ENCODE assay signal across 8 cellular contexts in genomic region chr3:122564155-122564912, GRCh38. TPM values are rescaled to one million over a fixed set of nuclear protein-coding genes. Genes with fewer than 3 reads are reported as not detected.
A peak's percentile ranks its signal among the peaks of the same experiment; 100 is the strongest.
DNase-seq lines count a peak whose midpoint lies in the region; ATAC-seq, FAIRE-seq and TF ChIP-seq lines count a peak whose summit lies in the region.

Gene DTX3L (plus strand): TSS chr3:122564338. CDS start chr3:122564427, 89 bp downstream.
Gene PARP9 (minus strand): TSS chr3:122564300. CDS start chr3:122559620, 4,680 bp downstream.

- TF ChIP-seq POLR2A in H1 (IDR thresholded peaks at IDR 0.05; ENCODE audit: control extremely low read depth in 1 of 2, low read depth in 2 of 2, low read length in 2 of 2) = peak; percentile 24 to 66

- peak within 1 kb of the TSS; percentile 77 to 97 (median 92) for H3K4me2 ChIP-seq in BLaER1 treated with 17β-estradiol and CSF1 and Interleukin-3, amounts not matched to agents 10 nM and 100 nM
- H3K4me2 ChIP-seq in H1 (ENCODE audit: insufficient read depth in 1 of 2, low read depth in 2 of 2, low read length in 2 of 2) = peak within 1 kb of the TSS; percentile 65 to 72
- peak within 1 kb of the TSS; percentile 78 for H3K4me2 ChIP-seq in mesenchymal stem cell (ENCODE audit: low read length, poor library complexity, severe bottlenecking)

- no peak for TF ChIP-seq EP300 in H1 (IDR thresholded peaks at IDR 0.05; ENCODE audit: borderline replicate concordance in 1 of 2, low read depth in 2 of 2, low read length in 2 of 2)

- peak within 1 kb of the TSS; percentile 95 for H4K8ac ChIP-seq in H1 (ENCODE audit: extremely low read depth, insufficient read depth, low read length)
- H4K8ac ChIP-seq in mesenchymal stem cell (ENCODE audit: low read length) = peak within 1 kb of the TSS; percentile 89

- H3K79me2 ChIP-seq in H1 (ENCODE audit: control insufficient read depth in 1 of 2, insufficient read depth in 2 of 2, low read length in 2 of 2) = no peaks in the 10 kb centered on the region

- WGBS in H1 (ENCODE audit: extremely low coverage in 1 of 2, insufficient coverage in 1 of 2, insufficient read length in 1 of 2, insufficient replicate concordance in 2 of 2, low coverage in 1 of 2, low lambda C conversion rate in 2 of 2, missing lambda C conversion rate in 1 of 2), 2 experiments = 6% methylated on average over 33 of the region's 56 CpGs; no CpG with 5 or more reads in 1 of the 2 experiments
- under 1% methylated on average over 51 of the region's 56 CpGs for WGBS in mesenchymal stem cell

- H4K91ac ChIP-seq in H1 (replicated peaks; ENCODE audit: insufficient read length, low read length) = peak within 1 kb of the TSS; percentile 51
- peak within 1 kb of the TSS; percentile 65 for H4K91ac ChIP-seq in mesenchymal stem cell (ENCODE audit: low read length)

- H3K4me1 ChIP-seq in BLaER1 treated with 17β-estradiol and CSF1 and Interleukin-3, amounts not matched to agents 10 nM and 100 nM = peaks cover 49 to 77% (median 62%) of the 10 kb centered on the region in 10 experiments
- H3K4me1 ChIP-seq in H1 (replicated peaks in 1 of 4; ENCODE audit: control insufficient read depth in 3 of 4, insufficient read depth in 4 of 4, low read length in 3 of 4) (peaks cover 4 to 5% (median 5%) of the 10 kb centered on the region in 4 experiments; a peak in 6 of 7 replicates), mesenchymal stem cell (ENCODE audit: control insufficient read depth, insufficient read depth, low read depth, low read length) (peaks cover 6% of the 10 kb centered on the region)

- no peaks in the 10 kb centered on the region for H3K27me3 ChIP-seq in BLaER1 treated with 17β-estradiol and CSF1 and Interleukin-3, amounts not matched to agents 10 nM and 100 nM
- peaks cover 0 to 2% (median 0%) of the 10 kb centered on the region in 4 experiments; a peak in 2 of 7 replicates for H3K27me3 ChIP-seq in H1 (replicated peaks in 1 of 4; ENCODE audit: control insufficient read depth in 3 of 4, extremely low read depth in 1 of 4, insufficient read depth in 3 of 4, low read length in 3 of 4)
- no peaks in the 10 kb centered on the region for H3K27me3 ChIP-seq in mesenchymal stem cell (ENCODE audit: control insufficient read depth in 1 of 2, insufficient read depth in 1 of 2, low read length in 2 of 2)

- POLR2A ChIA-PET in H1 (lab: Charles Lee; ENCODE audit: partially characterized antibody) = interaction anchor here (0.7 to 1.3 kb wide), 6 partner anchors 9 to 171 kb away, joined by 3 to 4 read pairs (median 3); no protein-coding TSS in a partner anchor

- no peak for TF ChIP-seq CTCF in H1 (IDR thresholded peaks at IDR 0.05; ENCODE audit: control extremely low read depth in 1 of 3, insufficient read depth in 1 of 3, low read depth in 1 of 3, low read length in 3 of 3)

- H3K14ac ChIP-seq in H1 (ENCODE audit: insufficient read length) (no peak within 1 kb of the TSS), mesenchymal stem cell (ENCODE audit: low read length in 2 of 2) (no peak within 1 kb of the TSS)

- H3K18ac ChIP-seq in H1 (ENCODE audit: extremely low read depth, low read length) (peak within 1 kb of the TSS; percentile 86), mesenchymal stem cell (ENCODE audit: low read depth in 1 of 2, low read length in 2 of 2) (peak within 1 kb of the TSS; percentile 92 to 97)

- 0 out of 2 replicates have a peak within 1 kb of the TSS, but pooled peaks have one; percentile 10 for H2BK20ac ChIP-seq in H1 (ENCODE audit: low read length)

- peak within 1 kb of the TSS; percentile 41 for H4K5ac ChIP-seq in H1 (ENCODE audit: insufficient read length, low read depth, low read length)

- H2BK15ac ChIP-seq in H1 (ENCODE audit: low read length) (no peak within 1 kb of the TSS), mesenchymal stem cell (ENCODE audit: low read depth, poor library complexity, severe bottlenecking) (peak within 1 kb of the TSS; percentile 96)

- H3K36me3 Mint-ChIP-seq in activated CD8-positive, alpha-beta memory T cell treated with anti-CD3 and anti-CD28 coated beads, Interleukin-2, amount 10 ng/mL, durations not matched to agents 7 days and 5 days = peaks cover 78% of the 10 kb centered on the region

- peak within 1 kb of the TSS; percentile 87 to 99 (median 94) for H3K27ac ChIP-seq in BLaER1 treated with 17β-estradiol and CSF1 and Interleukin-3, amounts not matched to agents 10 nM and 100 nM
- no peak within 1 kb of the TSS for H3K27ac ChIP-seq in H1 (ENCODE audit: low read depth, low read length)
- H3K27ac ChIP-seq in mesenchymal stem cell (ENCODE audit: low read length, poor library complexity, severe bottlenecking) = peak within 1 kb of the TSS; percentile 39

- no peaks in the 10 kb centered on the region for H3K9me3 ChIP-seq in BLaER1 treated with 17β-estradiol and CSF1 and Interleukin-3, amounts not matched to agents 10 nM and 100 nM (replicated peaks in 1 of 11)
- H3K9me3 ChIP-seq in H1 (ENCODE audit: insufficient read depth in 2 of 2, low read depth in 1 of 2, low read length in 1 of 2) = no peaks in the 10 kb centered on the region
- no peaks in the 10 kb centered on the region for H3K9me3 ChIP-seq in mesenchymal stem cell (ENCODE audit: control insufficient read depth, low read length)

- ATAC-seq in GM19372 (IDR thresholded peaks at IDR 0.05; ENCODE audit: low read depth, unreplicated experiment) (peak; percentile 45), HG03521 (IDR thresholded peaks at IDR 0.05; ENCODE audit: unreplicated experiment) (peak; percentile 55)
- ATAC-seq in activated CD8-positive, alpha-beta memory T cell treated with anti-CD3 and anti-CD28 coated beads, Interleukin-2, amount 10 ng/mL, durations not matched to agents 7 days and 5 days = peak; percentile 97

- H4K20me1 ChIP-seq in BLaER1 treated with 17β-estradiol and CSF1 and Interleukin-3, amounts not matched to agents 10 nM and 100 nM = peaks cover 0 to 16% (median 0%) of the 10 kb centered on the region in 11 experiments; a peak in 1 of 22 replicates
- no peaks in the 10 kb centered on the region for H4K20me1 ChIP-seq in H1 (replicated peaks in 1 of 2; ENCODE audit: control insufficient read depth in 1 of 2, insufficient read depth in 2 of 2, low read length in 2 of 2)

- peak within 1 kb of the TSS; percentile 87 to 98 (median 94) for H3K9ac ChIP-seq in BLaER1 treated with 17β-estradiol and CSF1 and Interleukin-3, amounts not matched to agents 10 nM and 100 nM
- H3K9ac ChIP-seq in H1 (replicated peaks in 1 of 4; ENCODE audit: extremely low read depth in 1 of 4, low read depth in 3 of 4, low read length in 3 of 4) (peak within 1 kb of the TSS; percentile 54 to 67 (median 64); a peak in 6 of 7 replicates), mesenchymal stem cell (ENCODE audit: low read length) (peak within 1 kb of the TSS; percentile 96)

- H3K23ac ChIP-seq in H1 (ENCODE audit: insufficient read length) = no peak within 1 kb of the TSS
- peak within 1 kb of the TSS in 1 of 2 experiments; percentile 23 for H3K23ac ChIP-seq in mesenchymal stem cell (ENCODE audit: low read length in 2 of 2)

- no peak within 1 kb of the TSS for H2BK120ac ChIP-seq in H1 (replicated peaks; ENCODE audit: low read depth, low read length)
- H2BK120ac ChIP-seq in mesenchymal stem cell (ENCODE audit: low read depth, low read length) = peak within 1 kb of the TSS; percentile 88

- H3K4me3 Mint-ChIP-seq in activated CD8-positive, alpha-beta memory T cell treated with anti-CD3 and anti-CD28 coated beads, Interleukin-2, amount 10 ng/mL, durations not matched to agents 7 days and 5 days = peak within 1 kb of the TSS; percentile 99

- no peak within 1 kb of the TSS for H2AK5ac ChIP-seq in H1 (ENCODE audit: low read depth, low read length)
- H2AK5ac ChIP-seq in mesenchymal stem cell (ENCODE audit: low read length, severe bottlenecking) = no peak within 1 kb of the TSS

- DNase-seq in NOMO-1 (lab: John Stamatoyannopoulos, UW; ENCODE audit: unreplicated experiment in 2 of 2) = peak; percentile 79 to 82
- DNase-seq in activated CD8-positive, alpha-beta memory T cell treated with anti-CD3 and anti-CD28 coated beads, Interleukin-2, amount 10 ng/mL, durations not matched to agents 7 days and 5 days = peak; percentile 94
- peak; percentile 38 to 79 for DNase-seq in H1 (ENCODE audit: low read depth in 1 of 2, low spot score in 2 of 2)
- DNase-seq in mesenchymal stem cell = peak; percentile 88
- DNase-seq in stimulated activated CD8-positive, alpha-beta memory T cell treated with anti-CD3 and anti-CD28 coated beads, Interleukin-12 subunit alpha, Interleukin-12 subunit beta, amount 100 ng/mL, for 4 hours (ENCODE audit: low read depth) = peak; percentile 78

- H3K79me1 ChIP-seq in H1 (ENCODE audit: low read depth, low read length) = no peaks in the 10 kb centered on the region
- H3K79me1 ChIP-seq in mesenchymal stem cell (replicated peaks; ENCODE audit: low read length, poor library complexity, severe bottlenecking) = peaks cover 17% of the 10 kb centered on the region

- H3K23me2 ChIP-seq in H1 (ENCODE audit: low read depth, low read length) = peaks cover 5% of the 10 kb centered on the region; the same call in 1 of the 2 replicates

- H3K27ac Mint-ChIP-seq in activated CD8-positive, alpha-beta memory T cell treated with anti-CD3 and anti-CD28 coated beads, Interleukin-2, amount 10 ng/mL, durations not matched to agents 7 days and 5 days = peak within 1 kb of the TSS; percentile 100

- 0 out of 2 replicates have a peak within 1 kb of the TSS, but pooled peaks have one; percentile 55 for H2BK12ac ChIP-seq in H1 (ENCODE audit: low read depth, low read length)
- H2BK12ac ChIP-seq in mesenchymal stem cell (ENCODE audit: low read length in 2 of 2) = peak within 1 kb of the TSS in 1 of 2 experiments; percentile 51

- no peaks in the 10 kb centered on the region for H3K9me3 Mint-ChIP-seq in activated CD8-positive, alpha-beta memory T cell treated with anti-CD3 and anti-CD28 coated beads, Interleukin-2, amount 10 ng/mL, durations not matched to agents 7 days and 5 days (ENCODE audit: low read depth)

- CTCF ChIA-PET in activated CD8-positive, alpha-beta memory T cell treated with anti-CD3 and anti-CD28 coated beads, Interleukin-2, amount 10 ng/mL, durations not matched to agents 7 days and 5 days (lab: Charles Lee) = interaction anchor here (0.5 to 10.0 kb wide), 8 partner anchors 11 to 119 kb away, joined by 3 to 145 read pairs (median 3); partner anchors contain the start of genes KPNA1 and PARP14
- CTCF ChIA-PET in H1 (lab: Charles Lee; ENCODE audit: partially characterized antibody) = interaction anchor here (0.7 to 1.3 kb wide), 4 partner anchors 16 to 115 kb away, joined by 3 to 6 read pairs (median 3); no protein-coding TSS in a partner anchor

- TF ChIP-seq RAD21 in H1 (IDR thresholded peaks at IDR 0.05 in 1 of 2, conservative IDR thresholded peaks at IDR 0.05 in 1 of 2; ENCODE audit: low read depth in 2 of 2, low read length in 2 of 2) = 0 out of 4 replicates have a peak, but pooled peaks of 1 of the 2 experiments have one; percentile 3

- H2AFZ ChIP-seq in H1 (ENCODE audit: low read length) = peak within 1 kb of the TSS; percentile 79; the same call in 1 of the 2 replicates
- H2AFZ ChIP-seq in mesenchymal stem cell (ENCODE audit: low read depth, low read length) = peak within 1 kb of the TSS; percentile 79

- H3K4ac ChIP-seq in H1 (replicated peaks; ENCODE audit: insufficient read length, low read depth, low read length) (no peak within 1 kb of the TSS), mesenchymal stem cell (ENCODE audit: low read depth in 1 of 2, low read length in 2 of 2) (peak within 1 kb of the TSS; percentile 86 to 91)

- peaks cover 71% of the 10 kb centered on the region for H3K4me1 Mint-ChIP-seq in activated CD8-positive, alpha-beta memory T cell treated with anti-CD3 and anti-CD28 coated beads, Interleukin-2, amount 10 ng/mL, durations not matched to agents 7 days and 5 days

- peak within 1 kb of the TSS; percentile 67 for H3K56ac ChIP-seq in H1 (replicated peaks; ENCODE audit: insufficient read length, low read depth, low read length)

- H3K4me3 ChIP-seq in BLaER1 treated with 17β-estradiol and CSF1 and Interleukin-3, amounts not matched to agents 10 nM and 100 nM = peak within 1 kb of the TSS; percentile 70 to 94 (median 86)
- H3K4me3 ChIP-seq in H1 (ENCODE audit: extremely low read depth in 1 of 4, insufficient read depth in 2 of 4, low read depth in 3 of 4, low read length in 4 of 4) (peak within 1 kb of the TSS; percentile 51 to 76 (median 65)), mesenchymal stem cell (ENCODE audit: insufficient read depth in 1 of 2, low read depth in 1 of 2, low read length in 2 of 2) (peak within 1 kb of the TSS; percentile 73 to 97)

- H3K36me3 ChIP-seq in BLaER1 treated with 17β-estradiol and CSF1 and Interleukin-3, amounts not matched to agents 10 nM and 100 nM = peaks cover 30 to 43% (median 36%) of the 10 kb centered on the region in 11 experiments
- no peaks in the 10 kb centered on the region; a peak in 2 of 8 replicates for H3K36me3 ChIP-seq in H1 (ENCODE audit: control insufficient read depth in 2 of 4, insufficient read depth in 4 of 4, low read length in 3 of 4)
- H3K36me3 ChIP-seq in mesenchymal stem cell (ENCODE audit: control insufficient read depth in 1 of 2, insufficient read depth in 2 of 2, low read depth in 1 of 2, low read length in 2 of 2) = peaks cover 7 to 43% of the 10 kb centered on the region in 2 experiments

- H2BK5ac ChIP-seq in H1 (ENCODE audit: low read depth, low read length) (peak within 1 kb of the TSS; percentile 83; the same call in 1 of the 2 replicates), mesenchymal stem cell (ENCODE audit: low read depth, low read length, poor library complexity, severe bottlenecking) (peak within 1 kb of the TSS; percentile 36)

- FAIRE-seq in H1 (lab: Jason Lieb, UNC) = no peak

- H3K27me3 Mint-ChIP-seq in activated CD8-positive, alpha-beta memory T cell treated with anti-CD3 and anti-CD28 coated beads, Interleukin-2, amount 10 ng/mL, durations not matched to agents 7 days and 5 days = no peaks in the 10 kb centered on the region

RNA-seq across cellular contexts. Expression of gene DTX3L, which starts in this region (rescaled TPM):
- total RNA-seq in activated CD8-positive, alpha-beta memory T cell treated with anti-CD3 and anti-CD28 coated beads, Interleukin-2, amount 10 ng/mL, durations not matched to agents 7 days and 5 days = 100 to 1,000 TPM; 108 to 138 TPM
- 8.4 and 11.3 TPM in 2 replicates for total RNA-seq in H1 (2021; fragmentation: NEBNext Ultra II Directional; extraction: Animal tissue kit (Norgen Biotek cat#: 25700))
- polyA plus RNA-seq in H1 (2011; rRNA removed) = 1.7 and 1.9 TPM in 2 replicates
- polyA plus RNA-seq in H1 (2011; cell fraction: cytosol; rRNA removed) = 2.1 TPM
- 0.94 TPM for polyA plus RNA-seq in H1 (2011; cell fraction: nucleus; rRNA removed)
- 3.3 to 4.2 TPM (median 3.7 TPM) in 4 replicates for polyA plus RNA-seq in H1 (2012, experiment 1 of 2)
- 0.38 TPM for polyA plus RNA-seq in H1 (2012, experiment 2 of 2)
- polyA plus RNA-seq in H1 (2013, experiment 1 of 2) = 4.3 TPM
- 4.1 TPM for polyA plus RNA-seq in H1 (2013, experiment 2 of 2)
- 3.3 and 5.2 TPM in 2 replicates for polyA minus RNA-seq in H1 (2011; rRNA and poly(A)+ RNA removed)
- 4.4 TPM for polyA minus RNA-seq in H1 (2011; cell fraction: cytosol; rRNA and poly(A)+ RNA removed)
- polyA minus RNA-seq in H1 (2011; cell fraction: nucleus; rRNA and poly(A)+ RNA removed) = 2.2 TPM
- 17.9 TPM for polyA plus RNA-seq in mesenchymal stem cell (2013, experiment 1 of 2)
- polyA plus RNA-seq in mesenchymal stem cell (2013, experiment 2 of 2) = 17.5 TPM

RNA-seq across cellular contexts. Expression of gene PARP9, which starts in this region (rescaled TPM):
- total RNA-seq in activated CD8-positive, alpha-beta memory T cell treated with anti-CD3 and anti-CD28 coated beads, Interleukin-2, amount 10 ng/mL, durations not matched to agents 7 days and 5 days = 100 to 1,000 TPM in 1 of 2 experiments, 10 to 100 TPM in 1; 91.8 to 147 TPM
- 3.4 and 3.7 TPM in 2 replicates for total RNA-seq in H1 (2021; fragmentation: NEBNext Ultra II Directional; extraction: Animal tissue kit (Norgen Biotek cat#: 25700))
- 1.9 and 4.5 TPM in 2 replicates for polyA plus RNA-seq in H1 (2011; rRNA removed)
- polyA plus RNA-seq in H1 (2011; cell fraction: cytosol; rRNA removed) = 3.0 TPM
- 1.8 TPM for polyA plus RNA-seq in H1 (2011; cell fraction: nucleus; rRNA removed)
- 2.6 to 4.0 TPM (median 3.0 TPM) in 4 replicates for polyA plus RNA-seq in H1 (2012, experiment 1 of 2)
- polyA plus RNA-seq in H1 (2012, experiment 2 of 2) = 0.42 TPM
- 4.8 TPM for polyA plus RNA-seq in H1 (2013, experiment 1 of 2)
- 4.7 TPM for polyA plus RNA-seq in H1 (2013, experiment 2 of 2)
- 2.4 and 5.0 TPM in 2 replicates for polyA minus RNA-seq in H1 (2011; rRNA and poly(A)+ RNA removed)
- 1.5 TPM for polyA minus RNA-seq in H1 (2011; cell fraction: cytosol; rRNA and poly(A)+ RNA removed)
- 1.4 TPM for polyA minus RNA-seq in H1 (2011; cell fraction: nucleus; rRNA and poly(A)+ RNA removed)
- 16.3 TPM for polyA plus RNA-seq in mesenchymal stem cell (2013, experiment 1 of 2)
- 16.5 TPM for polyA plus RNA-seq in mesenchymal stem cell (2013, experiment 2 of 2)

Comparison
In these comparisons a context has a peak if more than half of its experiments do, and no peak if none do; other contexts are left out.
1. RNA of gene PARP9 (total RNA-seq): 91.8 to 147 TPM in activated CD8-positive, alpha-beta memory T cell treated with anti-CD3 and anti-CD28 coated beads, Interleukin-2, amount 10 ng/mL, durations not matched to agents 7 days and 5 days; 3.4 to 3.7 TPM in H1; every median in the first group is over 10 times any median in the second.
2. ATAC-seq: peak in every context shown above with its lines; median percentile 97 in activated CD8-positive, alpha-beta memory T cell treated with anti-CD3 and anti-CD28 coated beads, Interleukin-2, amount 10 ng/mL, durations not matched to agents 7 days and 5 days; 55 in HG03521; 45 in GM19372.
3. Peak in every context shown above with its lines, with median percentiles within 50 percentile points of each other: H3K4me2 ChIP-seq, H3K4me3 ChIP-seq, H3K9ac ChIP-seq and DNase-seq.